Comparison of ENCODE assay signal across 8 cellular contexts in genomic region chr5:122311888-122312669, GRCh38. TPM values are rescaled to one million over a fixed set of nuclear protein-coding genes. Genes with fewer than 3 reads are reported as not detected.
A peak's percentile ranks its signal among the peaks of the same experiment; 100 is the strongest.
DNase-seq lines count a peak whose midpoint lies in the region; ATAC-seq, FAIRE-seq and TF ChIP-seq lines count a peak whose summit lies in the region.

Gene SNCAIP, plus strand, starts transcription at chr5:122312237. Its CDS starts 78,898 bp downstream, at chr5:122391135.

- H4K20me1 ChIP-seq in endothelial cell of umbilical vein (replicated peaks; ENCODE audit: control insufficient read depth, extremely low read depth, insufficient read depth, low read length) = no peaks in the 10 kb centered on the region

- peak within 1 kb of the TSS; percentile 85 for H3K4me2 ChIP-seq in endothelial cell of umbilical vein (ENCODE audit: insufficient read depth, low read length)
- H3K4me2 ChIP-seq in mesenchymal stem cell (ENCODE audit: low read length, poor library complexity, severe bottlenecking) = peak within 1 kb of the TSS; percentile 100

- H3K9ac ChIP-seq in endothelial cell of umbilical vein (replicated peaks; ENCODE audit: extremely low read depth, insufficient read depth, low read length) = peak within 1 kb of the TSS; percentile 69
- peak within 1 kb of the TSS; percentile 82 for H3K9ac ChIP-seq in mesenchymal stem cell (ENCODE audit: low read length)

- no peak within 1 kb of the TSS for H2AK5ac ChIP-seq in mesenchymal stem cell (ENCODE audit: low read length, severe bottlenecking)

- no peak for TF ChIP-seq EP300 in transverse colon (IDR thresholded peaks at IDR 0.05; ENCODE audit: low read depth)

- dilution Hi-C loops in endothelial cell of umbilical vein (cut with MboI; ENCODE audit: extremely low pct_ligation_motif_present, low sequenced_read_pairs) = no loop called here

- intact Hi-C loops in endothelial cell of umbilical vein (cut with micrococcal nuclease) = loop anchor here (2.0 to 10.0 kb wide), 6 partner anchors 39 to 723 kb away; partner anchors contain the start of gene PPIC
- intact Hi-C loops in transverse colon (cut with DNase I; ENCODE audit: low total_unique reads) = no loop called here

- H3K23ac ChIP-seq in mesenchymal stem cell (ENCODE audit: low read length in 2 of 2) = peak within 1 kb of the TSS in 1 of 2 experiments; percentile 23

- H2BK15ac ChIP-seq in mesenchymal stem cell (ENCODE audit: low read depth, poor library complexity, severe bottlenecking) = peak within 1 kb of the TSS; percentile 97

- H3K4me1 ChIP-seq in HAP-1 (peaks cover 16% of the 10 kb centered on the region), Peyer's patch (peaks cover 0 to 9% (median 0%) of the 10 kb centered on the region in 4 donors), endothelial cell of umbilical vein (ENCODE audit: control insufficient read depth, extremely low read depth, insufficient read depth, low read length) (peaks cover 25% of the 10 kb centered on the region), mesenchymal stem cell (ENCODE audit: control insufficient read depth, insufficient read depth, low read depth, low read length) (peaks cover 11% of the 10 kb centered on the region), transverse colon (peaks cover 0 to 14% (median 10%) of the 10 kb centered on the region in 4 donors)

- peak within 1 kb of the TSS in 1 of 2 experiments; percentile 31 for H3K4ac ChIP-seq in mesenchymal stem cell (ENCODE audit: low read depth in 1 of 2, low read length in 2 of 2)

- H3K79me2 ChIP-seq in endothelial cell of umbilical vein (ENCODE audit: control insufficient read depth, insufficient read depth, low read length) = no peaks in the 10 kb centered on the region

- H3K14ac ChIP-seq in mesenchymal stem cell (ENCODE audit: low read length in 2 of 2) = no peak within 1 kb of the TSS

- peak within 1 kb of the TSS; percentile 74 for H4K91ac ChIP-seq in mesenchymal stem cell (ENCODE audit: low read length)

- H2BK5ac ChIP-seq in mesenchymal stem cell (ENCODE audit: low read depth, low read length, poor library complexity, severe bottlenecking) = no peak within 1 kb of the TSS

- no peaks in the 10 kb centered on the region for H3K9me3 Mint-ChIP-seq in T-cell
- no peaks in the 10 kb centered on the region for H3K9me3 Mint-ChIP-seq in activated CD4-positive, alpha-beta memory T cell treated with anti-CD3 and anti-CD28 coated beads, Interleukin-2, amount 10 ng/mL, durations not matched to agents 7 days and 5 days

- no peak for FAIRE-seq in endothelial cell of umbilical vein (lab: Jason Lieb, UNC)

- CTCF ChIA-PET in GM10248 (lab: Yijun Ruan, JAX) = interaction anchor here (0.8 to 1.2 kb wide), 2 partner anchors 10 to 16 kb away, joined by 3 to 4 read pairs; no protein-coding TSS in a partner anchor
- CTCF ChIA-PET in endothelial cell of umbilical vein (lab: Charles Lee) = no interaction called here
- CTCF ChIA-PET in T-cell (lab: Charles Lee) = no interaction called here
- CTCF ChIA-PET in activated CD4-positive, alpha-beta memory T cell treated with anti-CD3 and anti-CD28 coated beads, Interleukin-2, amount 10 ng/mL, durations not matched to agents 7 days and 5 days (lab: Charles Lee) = no interaction called here

- TF ChIP-seq CTCF in GM10248 (IDR thresholded peaks at IDR 0.05; ENCODE audit: control extremely low read depth, extremely low read depth, low read depth, missing control alignments) = no peak
- no peak for TF ChIP-seq CTCF in Peyer's patch (IDR thresholded peaks at IDR 0.05)
- no peak for TF ChIP-seq CTCF in endothelial cell of umbilical vein (IDR thresholded peaks at IDR 0.05; ENCODE audit: extremely low read depth in 1 of 2, insufficient read depth in 1 of 2, low read depth in 1 of 2, low read length in 2 of 2)
- no peak for TF ChIP-seq CTCF in transverse colon (IDR thresholded peaks at IDR 0.05)

- DNase-seq in GM10248 (ENCODE audit: extremely low spot score) = peak; percentile 38
- DNase-seq in HAP-1 (ENCODE audit: low spot score in 2 of 2) = peak; percentile 25 to 68
- peak in 2 of 3 donors; percentile 50 to 53 for DNase-seq in Peyer's patch
- DNase-seq in endothelial cell of umbilical vein (ENCODE audit: low read depth, low spot score) = peak; percentile 58
- DNase-seq in mesenchymal stem cell = peak; percentile 59
- DNase-seq in transverse colon = peak; percentile 43
- DNase-seq in T-cell = no peak
- no peak for DNase-seq in activated CD4-positive, alpha-beta memory T cell treated with anti-CD3 and anti-CD28 coated beads, Interleukin-2, amount 10 ng/mL, durations not matched to agents 7 days and 5 days

- H3K27ac ChIP-seq in Peyer's patch = peak within 1 kb of the TSS in 3 of 4 donors; percentile 46 to 60 (median 60)
- H3K27ac ChIP-seq in endothelial cell of umbilical vein (ENCODE audit: insufficient read depth, low read depth, low read length) = peak within 1 kb of the TSS; percentile 62
- no peak within 1 kb of the TSS for H3K27ac ChIP-seq in mesenchymal stem cell (ENCODE audit: low read length, poor library complexity, severe bottlenecking)
- H3K27ac ChIP-seq in transverse colon = peak within 1 kb of the TSS; percentile 45 to 64 (median 62)

- peak within 1 kb of the TSS; percentile 47 for H3K4me3 ChIP-seq in HAP-1
- H3K4me3 ChIP-seq in Peyer's patch = peak within 1 kb of the TSS; percentile 27 to 60 (median 48)
- peak within 1 kb of the TSS; percentile 59 to 89 (median 81) for H3K4me3 ChIP-seq in endothelial cell of umbilical vein (replicated peaks in 1 of 3; ENCODE audit: insufficient read depth in 1 of 3, low read depth in 1 of 3, low read length in 3 of 3)
- peak within 1 kb of the TSS; percentile 63 to 85 for H3K4me3 ChIP-seq in mesenchymal stem cell (ENCODE audit: insufficient read depth in 1 of 2, low read depth in 1 of 2, low read length in 2 of 2)
- peak within 1 kb of the TSS; percentile 30 to 68 (median 48) for H3K4me3 ChIP-seq in transverse colon

- H2AFZ ChIP-seq in endothelial cell of umbilical vein (ENCODE audit: low read depth, low read length) (peak within 1 kb of the TSS; percentile 82), mesenchymal stem cell (ENCODE audit: low read depth, low read length) (peak within 1 kb of the TSS; percentile 66)

- H2BK120ac ChIP-seq in mesenchymal stem cell (ENCODE audit: low read depth, low read length) = peak within 1 kb of the TSS; percentile 85

- no peak within 1 kb of the TSS for H2BK12ac ChIP-seq in mesenchymal stem cell (ENCODE audit: low read length in 2 of 2)

- H3K27ac Mint-ChIP-seq in T-cell = no peak within 1 kb of the TSS
- no peak within 1 kb of the TSS for H3K27ac Mint-ChIP-seq in activated CD4-positive, alpha-beta memory T cell treated with anti-CD3 and anti-CD28 coated beads, Interleukin-2, amount 10 ng/mL, durations not matched to agents 7 days and 5 days

- no peaks in the 10 kb centered on the region for H3K9me1 ChIP-seq in endothelial cell of umbilical vein (replicated peaks; ENCODE audit: control insufficient read depth, extremely low read depth, insufficient read depth, low read length)

- H3K36me3 Mint-ChIP-seq in T-cell = no peaks in the 10 kb centered on the region
- H3K36me3 Mint-ChIP-seq in activated CD4-positive, alpha-beta memory T cell treated with anti-CD3 and anti-CD28 coated beads, Interleukin-2, amount 10 ng/mL, durations not matched to agents 7 days and 5 days (ENCODE audit: low read depth) = no peaks in the 10 kb centered on the region

- no peaks in the 10 kb centered on the region for H3K79me1 ChIP-seq in mesenchymal stem cell (replicated peaks; ENCODE audit: low read length, poor library complexity, severe bottlenecking)

- H3K27me3 Mint-ChIP-seq in T-cell = peaks cover 57 to 58% of the 10 kb centered on the region in 2 donors
- H3K27me3 Mint-ChIP-seq in activated CD4-positive, alpha-beta memory T cell treated with anti-CD3 and anti-CD28 coated beads, Interleukin-2, amount 10 ng/mL, durations not matched to agents 7 days and 5 days = peaks cover 45% of the 10 kb centered on the region

- H3K36me3 ChIP-seq in HAP-1 (replicated peaks) (no peaks in the 10 kb centered on the region), Peyer's patch (no peaks in the 10 kb centered on the region), endothelial cell of umbilical vein (ENCODE audit: control insufficient read depth in 2 of 2, extremely low read depth in 1 of 2, insufficient read depth in 2 of 2, low read length in 2 of 2) (no peaks in the 10 kb centered on the region), mesenchymal stem cell (ENCODE audit: control insufficient read depth in 1 of 2, insufficient read depth in 2 of 2, low read depth in 1 of 2, low read length in 2 of 2) (no peaks in the 10 kb centered on the region), transverse colon (no peaks in the 10 kb centered on the region)

- peaks cover 0 to 10% (median 6%) of the 10 kb centered on the region in 3 donors for H3K4me1 Mint-ChIP-seq in T-cell
- H3K4me1 Mint-ChIP-seq in activated CD4-positive, alpha-beta memory T cell treated with anti-CD3 and anti-CD28 coated beads, Interleukin-2, amount 10 ng/mL, durations not matched to agents 7 days and 5 days = peaks cover 4% of the 10 kb centered on the region

- peaks cover 16% of the 10 kb centered on the region; the same call in 1 of the 2 replicates for H3K27me3 ChIP-seq in HAP-1 (ENCODE audit: low read depth)
- H3K27me3 ChIP-seq in Peyer's patch = no peaks in the 10 kb centered on the region
- no peaks in the 10 kb centered on the region for H3K27me3 ChIP-seq in endothelial cell of umbilical vein (ENCODE audit: control insufficient read depth in 2 of 2, insufficient read depth in 2 of 2, low read length in 2 of 2)
- peaks cover 0 to 31% of the 10 kb centered on the region in 2 experiments for H3K27me3 ChIP-seq in mesenchymal stem cell (ENCODE audit: control insufficient read depth in 1 of 2, insufficient read depth in 1 of 2, low read length in 2 of 2)
- H3K27me3 ChIP-seq in transverse colon = peaks cover 32% of the 10 kb centered on the region

- POLR2A ChIA-PET in GM10248 (lab: Yijun Ruan, JAX) = no interaction called here
- POLR2A ChIA-PET in endothelial cell of umbilical vein (lab: Charles Lee) = interaction anchor here (0.7 kb wide), 1 partner anchor 428 kb away, joined by 4 read pairs; no protein-coding TSS in a partner anchor
- POLR2A ChIA-PET in T-cell (lab: Charles Lee) = no interaction called here
- POLR2A ChIA-PET in activated CD4-positive, alpha-beta memory T cell treated with anti-CD3 and anti-CD28 coated beads, Interleukin-2, amount 10 ng/mL, durations not matched to agents 7 days and 5 days (lab: Charles Lee) = no interaction called here

- BruUV-seq in endothelial cell of umbilical vein (replicated peaks; lab: Mats Ljungman, UMichigan) = no TSS peak

- H3K4me3 Mint-ChIP-seq in T-cell = peak within 1 kb of the TSS in 1 of 3 donors; percentile 39
- no peak within 1 kb of the TSS for H3K4me3 Mint-ChIP-seq in activated CD4-positive, alpha-beta memory T cell treated with anti-CD3 and anti-CD28 coated beads, Interleukin-2, amount 10 ng/mL, durations not matched to agents 7 days and 5 days

- 0% methylated on average over 80 of the region's 91 CpGs for WGBS in mesenchymal stem cell
- 1% methylated on average over 55 of the region's 91 CpGs; no CpG with 5 or more reads in 1 of the 2 donors for WGBS in transverse colon (ENCODE audit: low coverage in 1 of 2), 2 donors

- ATAC-seq in T-cell (replicated peaks in 1 of 4) = no peak

- TF ChIP-seq POLR2A in Peyer's patch (IDR thresholded peaks at IDR 0.05) (no peak), endothelial cell of umbilical vein (IDR thresholded peaks at IDR 0.05; ENCODE audit: low read depth, low read length) (no peak), transverse colon (IDR thresholded peaks at IDR 0.05) (peak; percentile 2)

- in situ Hi-C loops in HAP-1 (cut with MboI; ENCODE audit: low sequenced_read_pairs) (no loop called here), transverse colon (cut with MboI; ENCODE audit: low pct_ligation_motif_present in 1 of 4, low pct_unique_long_range_greater_than_20kb in 1 of 4, low sequenced_read_pairs in 3 of 4) (no loop called here)

- peak within 1 kb of the TSS; percentile 77 for H4K8ac ChIP-seq in mesenchymal stem cell (ENCODE audit: low read length)

- peak within 1 kb of the TSS; percentile 62 to 86 for H3K18ac ChIP-seq in mesenchymal stem cell (ENCODE audit: low read depth in 1 of 2, low read length in 2 of 2)

- H3K9me3 ChIP-seq in HAP-1 (no peaks in the 10 kb centered on the region), Peyer's patch (no peaks in the 10 kb centered on the region), endothelial cell of umbilical vein (replicated peaks; ENCODE audit: control insufficient read depth, insufficient read depth, low read length) (no peaks in the 10 kb centered on the region), mesenchymal stem cell (ENCODE audit: control insufficient read depth, low read length) (no peaks in the 10 kb centered on the region), transverse colon (no peaks in the 10 kb centered on the region)

RNA-seq across cellular contexts. Expression of gene SNCAIP, which starts in this region (rescaled TPM):
- total RNA-seq in Peyer's patch (10 to 100 TPM in 1 of 4 donors, 1 to 10 TPM in 1, under 1 TPM in 2; 0.57 to 12.4 (median 1.7) TPM), endothelial cell of umbilical vein (35.9 and 42.0 TPM in 2 replicates), transverse colon (1 to 10 TPM in 2 of 4 donors, under 1 TPM in 1, not detected in 1; 0.82 to 2.2 (median 1.6) TPM), T-cell (not detected)
- polyA plus RNA-seq in endothelial cell of umbilical vein = 12.0 and 13.1 TPM in 2 replicates
- polyA plus RNA-seq in endothelial cell of umbilical vein (2011; cell fraction: cytosol; rRNA removed) = 11.0 and 12.7 TPM in 2 replicates
- 68.8 and 74.4 TPM in 2 replicates for polyA plus RNA-seq in endothelial cell of umbilical vein (2011; cell fraction: nucleus; rRNA removed)
- polyA plus RNA-seq in endothelial cell of umbilical vein (2012) = 1.0 and 2.6 TPM in 2 replicates
- polyA minus RNA-seq in endothelial cell of umbilical vein = 32.4 and 36.1 TPM in 2 replicates
- polyA minus RNA-seq in endothelial cell of umbilical vein (2011; cell fraction: cytosol; rRNA and poly(A)+ RNA removed) = not detected
- 69.7 and 76.6 TPM in 2 replicates for polyA minus RNA-seq in endothelial cell of umbilical vein (2011; cell fraction: nucleus; rRNA and poly(A)+ RNA removed)
- 1.5 TPM for polyA plus RNA-seq in mesenchymal stem cell (2013, experiment 1 of 2)
- 1.8 TPM for polyA plus RNA-seq in mesenchymal stem cell (2013, experiment 2 of 2)
- total RNA-seq in activated CD4-positive, alpha-beta memory T cell treated with anti-CD3 and anti-CD28 coated beads, Interleukin-2, amount 10 ng/mL, durations not matched to agents 7 days and 5 days = not detected

Comparison
In these comparisons a context has a peak if more than half of its experiments do, and no peak if none do; other contexts are left out.
1. DNase-seq: peak in GM10248 (single experiment), HAP-1 (2 of 2), Peyer's patch (2 of 3), endothelial cell of umbilical vein (single experiment), mesenchymal stem cell (single experiment) and transverse colon (single experiment); none in T-cell (0 of 34) and activated CD4-positive, alpha-beta memory T cell treated with anti-CD3 and anti-CD28 coated beads, Interleukin-2, amount 10 ng/mL, durations not matched to agents 7 days and 5 days (single experiment).
2. Peak in every context shown above with its lines, with median percentiles within 50 percentile points of each other: H3K4me3 ChIP-seq.